Comparison of ENCODE assay signal across 8 cellular contexts in the genomic region with DNA sequence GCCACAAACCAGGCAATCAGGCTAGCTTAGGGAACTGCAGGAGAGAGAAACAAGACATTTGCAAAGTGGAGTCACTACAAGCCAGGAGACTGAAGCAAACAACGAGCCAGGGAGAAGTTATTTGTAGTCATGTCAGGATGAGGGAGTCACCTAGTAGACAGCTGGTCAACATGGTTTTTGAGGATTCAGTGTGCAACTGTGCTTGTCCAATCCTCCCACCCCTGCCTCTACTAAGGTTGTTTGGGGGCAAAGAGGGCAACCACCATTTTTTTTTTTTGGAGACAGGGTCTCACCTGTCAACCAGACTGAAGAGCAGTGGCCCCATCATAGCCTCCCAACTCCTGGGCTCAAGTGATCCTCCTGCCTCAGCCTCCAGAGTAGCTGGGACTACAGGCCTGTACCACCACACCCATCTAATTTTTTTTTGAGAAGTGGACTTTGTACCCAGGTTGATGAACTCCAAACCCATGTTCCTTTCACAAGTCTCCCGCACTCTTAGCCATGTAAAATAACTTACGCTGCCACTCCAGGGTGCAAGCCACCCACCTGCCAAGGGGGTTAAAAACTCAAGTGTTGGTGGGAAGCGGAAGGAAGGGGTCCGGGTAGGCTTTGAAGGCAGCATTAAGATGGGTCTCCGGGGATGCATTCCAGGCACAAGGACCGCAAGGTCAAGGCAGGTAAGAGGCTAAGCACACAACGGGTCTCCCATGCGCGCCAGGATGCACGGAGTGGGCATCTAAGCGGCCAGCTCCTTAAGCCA. TPM values are rescaled to one million over a fixed set of nuclear protein-coding genes. Genes with fewer than 3 reads are reported as not detected.
A peak's percentile ranks its signal among the peaks of the same experiment; 100 is the strongest.
DNase-seq lines count a peak whose midpoint lies in the region; ATAC-seq and TF ChIP-seq lines count a peak whose summit lies in the region.

No MANE protein-coding gene starts in this region.

- no peak for ATAC-seq in naive thymus-derived CD4-positive, alpha-beta T cell
- no peak for ATAC-seq in GM21447 (IDR thresholded peaks at IDR 0.05; ENCODE audit: unreplicated experiment)

- peak overlapping the region; percentile 84 for H3K4me2 ChIP-seq in Karpas-422 (ENCODE audit: low read depth, low read length, poor library complexity, severe bottlenecking)

- no peaks in the 10 kb centered on the region for H3K9me2 ChIP-seq in Karpas-422 (replicated peaks; ENCODE audit: insufficient read depth, low read length)

- TF ChIP-seq CTCF in AG10803 (conservative IDR thresholded peaks at IDR 0.05; ENCODE audit: low read length), result no peak
- no peak for TF ChIP-seq CTCF in coronary artery (IDR thresholded peaks at IDR 0.05)

- H3K27me3 ChIP-seq in Karpas-422 (ENCODE audit: low read length), result no peaks in the 10 kb centered on the region
- no peaks in the 10 kb centered on the region for H3K27me3 ChIP-seq in naive thymus-derived CD4-positive, alpha-beta T cell (ENCODE audit: control insufficient read depth in 2 of 2, insufficient read depth in 2 of 2, low read length in 2 of 2)

- peak overlapping the region; percentile 85 to 99 (median 96) for H3K27ac Mint-ChIP-seq in naive thymus-derived CD4-positive, alpha-beta T cell

- H3K27ac ChIP-seq in Karpas-422 (ENCODE audit: low read length), result peak overlapping the region; percentile 80
- peak overlapping the region; percentile 89 to 93 for H3K27ac ChIP-seq in coronary artery
- H3K27ac ChIP-seq in naive thymus-derived CD4-positive, alpha-beta T cell (ENCODE audit: low read depth, low read length), result peak overlapping the region; percentile 87

- H2AFZ ChIP-seq in Karpas-422 (ENCODE audit: low read length), result no peak overlapping the region

- H3K4me3 Mint-ChIP-seq in naive thymus-derived CD4-positive, alpha-beta T cell, result peak overlapping the region; percentile 89 to 99 (median 95)

- peaks cover 35% of the 10 kb centered on the region for H3K36me3 ChIP-seq in Karpas-422 (ENCODE audit: insufficient read depth, low read length)
- peaks cover 0 to 52% (median 6%) of the 10 kb centered on the region in 3 experiments for H3K36me3 ChIP-seq in naive thymus-derived CD4-positive, alpha-beta T cell (ENCODE audit: control insufficient read depth in 2 of 3, insufficient read depth in 3 of 3, low read length in 3 of 3)

- DNase-seq in AG10803 (ENCODE audit: low read depth) (no peak), Karpas-422 (peak; percentile 50), coronary artery (ENCODE audit: low spot score) (no peak), midbrain (lab: John Stamatoyannopoulos, UW) (no peak), NK-92 (lab: John Stamatoyannopoulos, UW; ENCODE audit: unreplicated experiment) (no peak), occipital lobe (lab: John Stamatoyannopoulos, UW) (no peak)
- no peak for DNase-seq in naive thymus-derived CD4-positive, alpha-beta T cell

- POLR2A ChIA-PET in naive thymus-derived CD4-positive, alpha-beta T cell (lab: Charles Lee), result interaction anchor here (1.0 to 2.9 kb wide), 9 partner anchors 8 to 381 kb away, joined by 3 to 14 read pairs (median 6); a partner anchor contains a TSS

- intact Hi-C loops in naive thymus-derived CD4-positive, alpha-beta T cell (cut with micrococcal nuclease), result loop anchor here (1.0 to 10.0 kb wide), 7 partner anchors 9 to 1953 kb away; a partner anchor contains a TSS

- H3K9me3 ChIP-seq in Karpas-422 (ENCODE audit: low read length), result no peaks in the 10 kb centered on the region
- H3K9me3 ChIP-seq in naive thymus-derived CD4-positive, alpha-beta T cell (ENCODE audit: control insufficient read depth in 2 of 3, low read length in 3 of 3), result no peaks in the 10 kb centered on the region

- H3K9me3 Mint-ChIP-seq in naive thymus-derived CD4-positive, alpha-beta T cell, result no peaks in the 10 kb centered on the region

- H3K9ac ChIP-seq in Karpas-422 (ENCODE audit: low read length), result peak overlapping the region; percentile 87

- H3K4me3 ChIP-seq in AG10803 (ENCODE audit: low read length) (peak overlapping the region; percentile 89), Karpas-422 (ENCODE audit: low read length) (peak overlapping the region; percentile 82), coronary artery (peak overlapping the region; percentile 75)
- H3K4me3 ChIP-seq in naive thymus-derived CD4-positive, alpha-beta T cell (ENCODE audit: low read length), result peak overlapping the region; percentile 88

- H3K79me2 ChIP-seq in Karpas-422 (ENCODE audit: low read length), result peaks cover 28% of the 10 kb centered on the region

- H4K20me1 ChIP-seq in Karpas-422 (ENCODE audit: insufficient read depth, low read depth, low read length), result peaks cover 46% of the 10 kb centered on the region

- CTCF ChIA-PET in naive thymus-derived CD4-positive, alpha-beta T cell (lab: Charles Lee), result interaction anchor here (0.6 to 2.4 kb wide), 2 partner anchors 8 to 86 kb away, joined by 4 to 7 read pairs; no protein-coding TSS in a partner anchor

- H3K36me3 Mint-ChIP-seq in naive thymus-derived CD4-positive, alpha-beta T cell, result peaks cover 4 to 26% (median 13%) of the 10 kb centered on the region in 5 donors

- peaks cover 7 to 36% (median 29%) of the 10 kb centered on the region in 7 donors for H3K4me1 Mint-ChIP-seq in naive thymus-derived CD4-positive, alpha-beta T cell

- H3K4me1 ChIP-seq in Karpas-422 (ENCODE audit: low read length), result peaks cover 38% of the 10 kb centered on the region
- H3K4me1 ChIP-seq in naive thymus-derived CD4-positive, alpha-beta T cell (ENCODE audit: control insufficient read depth in 2 of 2, insufficient read depth in 2 of 2, low read length in 2 of 2), result peaks cover 7 to 16% of the 10 kb centered on the region in 2 donors

- no peaks in the 10 kb centered on the region for H3K27me3 Mint-ChIP-seq in naive thymus-derived CD4-positive, alpha-beta T cell

RNA-seq across cellular contexts. Expression of a gene that starts 1.0 kb away (rescaled TPM):
- total RNA-seq in Karpas-422 (2014; rRNA removed; shearing (Covaris generic); ENCODE audit: low replicate concordance), result 3,451 and 4,363 TPM in 2 replicates
- total RNA-seq in naive thymus-derived CD4-positive, alpha-beta T cell, result 1,000 to 10,000 TPM; 1,415 to 1,987 (median 1,778) TPM
- polyA plus RNA-seq in naive thymus-derived CD4-positive, alpha-beta T cell, result 1,000 to 10,000 TPM; 2,038 to 2,135 TPM
- total RNA-seq in occipital lobe, result 686 TPM

RNA-seq across cellular contexts. Expression of a gene that starts 1.2 kb away (rescaled TPM):
- total RNA-seq in Karpas-422 (2014; rRNA removed; shearing (Covaris generic); ENCODE audit: low replicate concordance), result 56.8 and 124 TPM in 2 replicates
- 10 to 100 TPM; 20.0 to 66.1 (median 33.1) TPM for total RNA-seq in naive thymus-derived CD4-positive, alpha-beta T cell
- polyA plus RNA-seq in naive thymus-derived CD4-positive, alpha-beta T cell, result 10 to 100 TPM; 36.3 to 49.2 TPM
- 10.1 TPM for total RNA-seq in occipital lobe

RNA-seq across cellular contexts. Expression of a gene that starts 7.5 kb away (rescaled TPM):
- total RNA-seq in Karpas-422 (2014; rRNA removed; shearing (Covaris generic); ENCODE audit: low replicate concordance), result not detected in 2 replicates
- not detected for total RNA-seq in naive thymus-derived CD4-positive, alpha-beta T cell
- not detected for polyA plus RNA-seq in naive thymus-derived CD4-positive, alpha-beta T cell
- not detected for total RNA-seq in occipital lobe
